Comparison of ENCODE assay signal across 15 cellular contexts in genomic region chr12:109085590-109085989, GRCh38.
"Had no signal": no experiment of that assay in that cellular context is flagged by ENCODE, and none has a peak within 500 bp of the region (broad histone marks: within the 10 kb centered on the region; RNA-seq: fewer than 3 reads in every experiment).

No MANE protein-coding gene starts in this region.

- H3K27me3 ChIP-seq: esophagus squamous epithelium, gastroesophageal sphincter, neutrophil had no signal

- H3K9me3 ChIP-seq: esophagus squamous epithelium, gastroesophageal sphincter, neutrophil had no signal

- DNase-seq: esophagus squamous epithelium; foreskin fibroblast; glutamatergic neuron; left cardiac atrium; left ventricle myocardium superior; mesendoderm; naive B cell; nephron progenitor cell; posterior cingulate gyrus; stimulated activated CD4-positive, alpha-beta T cell treated with anti-CD3 and anti-CD28 coated beads, Interleukin-12 subunit alpha, Interleukin-12 subunit beta, amount 100 ng/mL, for 4 hours; stimulated activated naive CD4-positive, alpha-beta T cell; trophoblast cell had no signal

- ATAC-seq: gastroesophageal sphincter, left cardiac atrium, left ventricle myocardium superior had no signal

- H3K4me3 Mint-ChIP-seq: dendritic cell treated with granulocyte-macrophage colony-stimulating factor and Interleukin-4, amounts not matched to agents 40 ng/mL and 50 ng/mL, for 4 days; naive B cell; nephron progenitor cell had no signal

- H3K4me3 ChIP-seq: esophagus squamous epithelium, gastroesophageal sphincter had no signal

- H3K4me1 Mint-ChIP-seq: nephron progenitor cell had no signal

- H3K27ac ChIP-seq: esophagus squamous epithelium, gastroesophageal sphincter, neutrophil had no signal

- H3K27me3 Mint-ChIP-seq: dendritic cell treated with granulocyte-macrophage colony-stimulating factor and Interleukin-4, amounts not matched to agents 40 ng/mL and 50 ng/mL, for 4 days; naive B cell had no signal

- H3K27ac Mint-ChIP-seq: dendritic cell treated with granulocyte-macrophage colony-stimulating factor and Interleukin-4, amounts not matched to agents 40 ng/mL and 50 ng/mL, for 4 days; nephron progenitor cell had no signal

- H3K9me3 Mint-ChIP-seq: dendritic cell treated with granulocyte-macrophage colony-stimulating factor and Interleukin-4, amounts not matched to agents 40 ng/mL and 50 ng/mL, for 4 days; naive B cell; nephron progenitor cell had no signal
